ENCODE assay signal across 1 cellular context in the genomic region with DNA sequence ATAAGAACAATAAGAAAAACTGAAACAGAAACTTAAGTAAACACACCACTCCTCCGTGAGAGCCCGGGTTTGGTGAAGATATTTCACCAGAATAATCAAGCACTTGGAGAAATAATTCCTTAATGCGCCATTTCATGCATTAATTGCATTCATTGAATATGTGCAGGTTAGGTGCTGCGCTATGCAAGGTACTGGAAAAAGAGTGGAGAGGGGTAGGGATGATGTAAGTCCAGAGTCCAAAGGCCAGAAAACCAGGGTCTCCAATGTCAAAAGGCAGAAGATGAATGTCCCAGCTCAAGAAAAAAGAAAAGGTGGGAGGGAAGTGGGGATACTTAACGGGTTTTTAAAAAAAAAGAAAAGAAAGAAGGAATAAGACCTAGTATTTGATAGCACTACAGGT.
TF ChIP-seq lines count a peak whose summit lies in the region.

No MANE protein-coding gene starts in this region.

TF ChIP-seq in HepG2, 621 proteins besides CTCF, POLR2A, EP300 and RAD21:
- TF ChIP-seq, protein P1, sequence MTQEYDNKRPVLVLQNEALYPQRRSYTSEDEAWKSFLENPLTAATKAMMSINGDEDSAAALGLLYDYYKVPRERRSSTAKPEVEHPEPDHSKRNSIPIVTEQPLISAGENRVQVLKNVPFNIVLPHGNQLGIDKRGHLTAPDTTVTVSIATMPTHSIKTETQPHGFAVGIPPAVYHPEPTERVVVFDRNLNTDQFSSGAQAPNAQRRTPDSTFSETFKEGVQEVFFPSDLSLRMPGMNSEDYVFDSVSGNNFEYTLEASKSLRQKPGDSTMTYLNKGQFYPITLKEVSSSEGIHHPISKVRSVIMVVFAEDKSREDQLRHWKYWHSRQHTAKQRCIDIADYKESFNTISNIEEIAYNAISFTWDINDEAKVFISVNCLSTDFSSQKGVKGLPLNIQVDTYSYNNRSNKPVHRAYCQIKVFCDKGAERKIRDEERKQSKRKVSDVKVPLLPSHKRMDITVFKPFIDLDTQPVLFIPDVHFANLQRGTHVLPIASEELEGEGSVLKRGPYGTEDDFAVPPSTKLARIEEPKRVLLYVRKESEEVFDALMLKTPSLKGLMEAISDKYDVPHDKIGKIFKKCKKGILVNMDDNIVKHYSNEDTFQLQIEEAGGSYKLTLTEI (CRISPR knock-in tag; conservative IDR thresholded peaks at IDR 0.05): no peak
- TF ChIP-seq RXRA (CRISPR knock-in tag; IDR thresholded peaks at IDR 0.05) (no peak), ZNF761 (CRISPR knock-in tag; conservative IDR thresholded peaks at IDR 0.05) (no peak), ZNF230 (CRISPR knock-in tag; IDR thresholded peaks at IDR 0.05) (no peak), HNF4G (IDR thresholded peaks at IDR 0.05; ENCODE audit: borderline replicate concordance, low read depth, low read length) (peak; percentile 63), HNF4G (CRISPR knock-in tag; IDR thresholded peaks at IDR 0.05; ENCODE audit: borderline replicate concordance, low read depth) (no peak; the same call in 1 of the 2 replicates), STAT5B (CRISPR knock-in tag; IDR thresholded peaks at IDR 0.05) (no peak), ARNT2 (CRISPR knock-in tag; IDR thresholded peaks at IDR 0.05; ENCODE audit: low read depth) (no peak), ZNF644 (CRISPR knock-in tag; IDR thresholded peaks at IDR 0.05; ENCODE audit: low read depth) (peak; percentile 76; the same call in 1 of the 2 replicates), CEBPG (CRISPR knock-in tag; IDR thresholded peaks at IDR 0.05) (peak; percentile 36; the same call in 1 of the 2 replicates), RARG (CRISPR knock-in tag; IDR thresholded peaks at IDR 0.05; ENCODE audit: low read depth) (0 out of 2 replicates have a peak, but pooled peaks have one; percentile 9), SAP130 (CRISPR knock-in tag; IDR thresholded peaks at IDR 0.05; ENCODE audit: low read depth) (no peak), ZFX (CRISPR knock-in tag; IDR thresholded peaks at IDR 0.05; ENCODE audit: low read depth) (no peak), ARHGAP35 (CRISPR knock-in tag; IDR thresholded peaks at IDR 0.05; ENCODE audit: borderline replicate concordance) (no peak), ZNF12 (CRISPR knock-in tag; IDR thresholded peaks at IDR 0.05) (0 out of 2 replicates have a peak, but pooled peaks have one; percentile 19), SOX6 (IDR thresholded peaks at IDR 0.05) (no peak), SOX6 (CRISPR knock-in tag; IDR thresholded peaks at IDR 0.05) (no peak), ZNF7 (CRISPR knock-in tag; IDR thresholded peaks at IDR 0.05) (no peak), HNRNPLL (IDR thresholded peaks at IDR 0.05; ENCODE audit: low read depth, low read length, poor library complexity, severe bottlenecking) (no peak), SMAD1 (CRISPR knock-in tag; IDR thresholded peaks at IDR 0.05; ENCODE audit: borderline replicate concordance, low read depth) (no peak), SMAD3 (CRISPR knock-in tag; IDR thresholded peaks at IDR 0.05) (no peak), TOPORS (CRISPR knock-in tag; IDR thresholded peaks at IDR 0.05) (no peak), RFX3 (CRISPR knock-in tag; IDR thresholded peaks at IDR 0.05) (no peak), ZNF451 (CRISPR knock-in tag; IDR thresholded peaks at IDR 0.05) (no peak), HNF4A (CRISPR knock-in tag; IDR thresholded peaks at IDR 0.05) (peak; percentile 80)
- TF ChIP-seq, protein P2, sequence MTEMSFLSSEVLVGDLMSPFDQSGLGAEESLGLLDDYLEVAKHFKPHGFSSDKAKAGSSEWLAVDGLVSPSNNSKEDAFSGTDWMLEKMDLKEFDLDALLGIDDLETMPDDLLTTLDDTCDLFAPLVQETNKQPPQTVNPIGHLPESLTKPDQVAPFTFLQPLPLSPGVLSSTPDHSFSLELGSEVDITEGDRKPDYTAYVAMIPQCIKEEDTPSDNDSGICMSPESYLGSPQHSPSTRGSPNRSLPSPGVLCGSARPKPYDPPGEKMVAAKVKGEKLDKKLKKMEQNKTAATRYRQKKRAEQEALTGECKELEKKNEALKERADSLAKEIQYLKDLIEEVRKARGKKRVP (CRISPR knock-in tag; IDR thresholded peaks at IDR 0.05): peak in 1 of 2 experiments; percentile 64; a peak in 2 of 4 replicates
- TF ChIP-seq, protein P3, sequence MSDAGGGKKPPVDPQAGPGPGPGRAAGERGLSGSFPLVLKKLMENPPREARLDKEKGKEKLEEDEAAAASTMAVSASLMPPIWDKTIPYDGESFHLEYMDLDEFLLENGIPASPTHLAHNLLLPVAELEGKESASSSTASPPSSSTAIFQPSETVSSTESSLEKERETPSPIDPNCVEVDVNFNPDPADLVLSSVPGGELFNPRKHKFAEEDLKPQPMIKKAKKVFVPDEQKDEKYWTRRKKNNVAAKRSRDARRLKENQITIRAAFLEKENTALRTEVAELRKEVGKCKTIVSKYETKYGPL (CRISPR knock-in tag; IDR thresholded peaks at IDR 0.05): no peak
- TF ChIP-seq, protein P4, sequence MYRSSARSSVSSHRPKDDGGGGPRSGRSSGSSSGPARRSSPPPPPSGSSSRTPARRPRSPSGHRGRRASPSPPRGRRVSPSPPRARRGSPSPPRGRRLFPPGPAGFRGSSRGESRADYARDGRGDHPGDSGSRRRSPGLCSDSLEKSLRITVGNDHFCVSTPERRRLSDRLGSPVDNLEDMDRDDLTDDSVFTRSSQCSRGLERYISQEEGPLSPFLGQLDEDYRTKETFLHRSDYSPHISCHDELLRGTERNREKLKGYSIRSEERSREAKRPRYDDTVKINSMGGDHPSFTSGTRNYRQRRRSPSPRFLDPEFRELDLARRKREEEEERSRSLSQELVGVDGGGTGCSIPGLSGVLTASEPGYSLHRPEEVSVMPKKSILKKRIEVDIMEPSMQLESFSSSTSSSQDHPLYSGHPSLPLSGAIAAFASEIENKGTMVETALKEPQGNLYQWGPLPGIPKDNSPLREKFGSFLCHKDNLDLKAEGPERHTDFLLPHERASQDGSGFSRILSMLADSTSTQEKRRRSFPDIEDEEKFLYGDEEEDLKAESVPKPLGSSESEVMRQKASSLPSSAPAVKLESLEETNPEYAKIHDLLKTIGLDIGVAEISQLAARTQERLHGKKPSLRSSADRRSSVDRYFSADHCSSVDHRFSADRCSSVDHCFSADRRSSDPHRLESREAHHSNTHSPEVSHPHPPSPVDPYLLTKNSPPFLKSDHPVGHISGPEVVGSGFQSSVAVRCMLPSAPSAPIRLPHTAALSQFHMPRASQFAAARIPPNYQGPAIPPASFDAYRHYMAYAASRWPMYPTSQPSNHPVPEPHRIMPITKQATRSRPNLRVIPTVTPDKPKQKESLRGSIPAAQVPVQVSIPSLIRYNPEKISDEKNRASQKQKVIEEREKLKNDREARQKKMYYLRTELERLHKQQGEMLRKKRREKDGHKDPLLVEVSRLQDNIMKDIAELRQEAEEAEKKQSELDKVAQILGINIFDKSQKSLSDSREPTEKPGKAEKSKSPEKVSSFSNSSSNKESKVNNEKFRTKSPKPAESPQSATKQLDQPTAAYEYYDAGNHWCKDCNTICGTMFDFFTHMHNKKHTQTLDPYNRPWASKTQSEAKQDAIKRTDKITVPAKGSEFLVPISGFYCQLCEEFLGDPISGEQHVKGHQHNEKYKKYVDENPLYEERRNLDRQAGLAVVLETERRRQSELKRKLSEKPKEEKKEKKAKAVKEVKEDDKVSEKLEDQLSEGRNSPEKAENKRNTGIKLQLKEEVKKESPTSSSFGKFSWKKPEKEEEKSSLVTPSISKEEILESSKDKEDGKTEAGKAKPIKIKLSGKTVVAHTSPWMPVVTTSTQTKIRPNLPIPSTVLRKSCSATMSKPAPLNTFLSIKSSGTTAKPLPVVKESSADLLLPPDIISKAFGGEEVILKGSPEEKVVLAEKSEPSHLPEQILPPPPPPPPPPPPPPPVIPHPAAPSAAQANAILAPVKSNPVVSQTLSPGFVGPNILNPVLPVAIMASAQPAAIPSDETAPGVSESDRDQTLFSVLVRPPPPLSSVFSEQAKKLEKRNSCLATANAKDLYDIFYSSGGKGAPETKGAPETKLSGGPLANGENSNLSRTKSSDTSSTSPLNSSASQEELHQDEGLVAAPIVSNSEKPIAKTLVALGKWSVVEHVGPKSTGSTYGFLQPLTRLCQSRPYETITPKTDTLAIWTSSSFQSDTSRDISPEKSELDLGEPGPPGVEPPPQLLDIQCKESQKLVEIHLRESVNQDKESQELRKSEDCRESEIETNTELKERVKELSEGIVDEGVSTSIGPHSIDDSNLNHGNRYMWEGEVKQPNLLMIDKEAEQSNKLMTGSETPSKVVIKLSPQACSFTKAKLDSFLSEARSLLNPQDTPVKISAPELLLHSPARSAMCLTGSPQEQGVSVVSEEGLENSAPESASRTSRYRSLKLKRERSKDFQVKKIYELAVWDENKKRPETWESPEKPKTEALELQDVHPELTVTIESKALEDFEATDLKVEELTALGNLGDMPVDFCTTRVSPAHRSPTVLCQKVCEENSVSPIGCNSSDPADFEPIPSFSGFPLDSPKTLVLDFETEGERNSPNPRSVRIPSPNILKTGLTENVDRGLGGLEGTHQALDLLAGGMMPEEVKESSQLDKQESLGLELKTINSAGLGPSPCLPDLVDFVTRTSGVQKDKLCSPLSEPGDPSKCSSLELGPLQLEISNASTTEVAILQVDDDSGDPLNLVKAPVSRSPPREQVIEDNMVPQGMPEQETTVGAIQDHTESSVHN (CRISPR knock-in tag; IDR thresholded peaks at IDR 0.05): no peak
- TF ChIP-seq, protein P5, sequence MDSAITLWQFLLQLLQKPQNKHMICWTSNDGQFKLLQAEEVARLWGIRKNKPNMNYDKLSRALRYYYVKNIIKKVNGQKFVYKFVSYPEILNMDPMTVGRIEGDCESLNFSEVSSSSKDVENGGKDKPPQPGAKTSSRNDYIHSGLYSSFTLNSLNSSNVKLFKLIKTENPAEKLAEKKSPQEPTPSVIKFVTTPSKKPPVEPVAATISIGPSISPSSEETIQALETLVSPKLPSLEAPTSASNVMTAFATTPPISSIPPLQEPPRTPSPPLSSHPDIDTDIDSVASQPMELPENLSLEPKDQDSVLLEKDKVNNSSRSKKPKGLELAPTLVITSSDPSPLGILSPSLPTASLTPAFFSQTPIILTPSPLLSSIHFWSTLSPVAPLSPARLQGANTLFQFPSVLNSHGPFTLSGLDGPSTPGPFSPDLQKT (CRISPR knock-in tag; IDR thresholded peaks at IDR 0.05; ENCODE audit: borderline replicate concordance): no peak
- TF ChIP-seq, protein P6, sequence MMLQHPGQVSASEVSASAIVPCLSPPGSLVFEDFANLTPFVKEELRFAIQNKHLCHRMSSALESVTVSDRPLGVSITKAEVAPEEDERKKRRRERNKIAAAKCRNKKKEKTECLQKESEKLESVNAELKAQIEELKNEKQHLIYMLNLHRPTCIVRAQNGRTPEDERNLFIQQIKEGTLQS (CRISPR knock-in tag; IDR thresholded peaks at IDR 0.05): 0 out of 2 replicates have a peak, but pooled peaks have one; percentile 12
- TF ChIP-seq, protein P7, sequence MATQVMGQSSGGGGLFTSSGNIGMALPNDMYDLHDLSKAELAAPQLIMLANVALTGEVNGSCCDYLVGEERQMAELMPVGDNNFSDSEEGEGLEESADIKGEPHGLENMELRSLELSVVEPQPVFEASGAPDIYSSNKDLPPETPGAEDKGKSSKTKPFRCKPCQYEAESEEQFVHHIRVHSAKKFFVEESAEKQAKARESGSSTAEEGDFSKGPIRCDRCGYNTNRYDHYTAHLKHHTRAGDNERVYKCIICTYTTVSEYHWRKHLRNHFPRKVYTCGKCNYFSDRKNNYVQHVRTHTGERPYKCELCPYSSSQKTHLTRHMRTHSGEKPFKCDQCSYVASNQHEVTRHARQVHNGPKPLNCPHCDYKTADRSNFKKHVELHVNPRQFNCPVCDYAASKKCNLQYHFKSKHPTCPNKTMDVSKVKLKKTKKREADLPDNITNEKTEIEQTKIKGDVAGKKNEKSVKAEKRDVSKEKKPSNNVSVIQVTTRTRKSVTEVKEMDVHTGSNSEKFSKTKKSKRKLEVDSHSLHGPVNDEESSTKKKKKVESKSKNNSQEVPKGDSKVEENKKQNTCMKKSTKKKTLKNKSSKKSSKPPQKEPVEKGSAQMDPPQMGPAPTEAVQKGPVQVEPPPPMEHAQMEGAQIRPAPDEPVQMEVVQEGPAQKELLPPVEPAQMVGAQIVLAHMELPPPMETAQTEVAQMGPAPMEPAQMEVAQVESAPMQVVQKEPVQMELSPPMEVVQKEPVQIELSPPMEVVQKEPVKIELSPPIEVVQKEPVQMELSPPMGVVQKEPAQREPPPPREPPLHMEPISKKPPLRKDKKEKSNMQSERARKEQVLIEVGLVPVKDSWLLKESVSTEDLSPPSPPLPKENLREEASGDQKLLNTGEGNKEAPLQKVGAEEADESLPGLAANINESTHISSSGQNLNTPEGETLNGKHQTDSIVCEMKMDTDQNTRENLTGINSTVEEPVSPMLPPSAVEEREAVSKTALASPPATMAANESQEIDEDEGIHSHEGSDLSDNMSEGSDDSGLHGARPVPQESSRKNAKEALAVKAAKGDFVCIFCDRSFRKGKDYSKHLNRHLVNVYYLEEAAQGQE (IDR thresholded peaks at IDR 0.05; ENCODE audit: borderline replicate concordance in 1 of 2, low read depth in 1 of 2, low read length in 2 of 2): no peak
